1 cellular context compared by ENCODE assay signal in the genomic region with DNA sequence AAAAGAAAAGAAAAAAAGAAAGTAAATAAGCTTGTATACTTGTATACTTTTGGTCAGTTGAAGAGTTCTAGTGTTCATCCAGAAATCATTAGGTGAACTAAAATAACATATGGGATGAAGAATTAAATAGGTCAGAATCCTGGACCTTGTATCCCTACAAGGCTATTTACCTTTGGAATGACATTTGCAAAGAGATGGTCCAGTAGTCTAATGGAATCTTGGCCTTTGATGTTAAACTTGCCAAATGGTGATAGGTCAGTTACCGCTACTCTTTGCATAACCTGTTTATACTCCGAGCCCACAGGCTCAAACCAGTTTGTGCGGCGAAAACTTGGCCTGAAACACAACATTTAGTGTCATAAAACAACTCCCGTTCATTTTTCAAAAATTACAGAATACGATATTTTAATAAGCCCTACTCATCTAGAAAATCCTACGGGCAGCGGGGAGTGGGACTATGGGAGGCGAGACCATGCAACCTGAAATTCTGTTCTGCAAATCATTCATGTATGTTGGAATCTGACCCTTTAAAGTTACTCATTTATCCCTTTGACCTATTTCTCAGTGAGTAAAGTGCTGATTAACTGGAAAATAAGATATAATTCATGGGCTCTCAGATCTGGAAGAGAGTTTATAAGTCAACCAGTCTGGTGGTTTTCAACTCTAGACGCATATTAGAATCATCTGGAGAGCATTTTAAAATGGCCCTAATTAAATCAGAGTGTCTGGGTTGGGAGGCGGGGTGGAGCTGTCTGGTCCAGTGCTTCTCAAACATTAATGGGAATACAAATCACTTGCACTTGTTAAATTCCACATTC.
TF ChIP-seq lines count a peak whose summit lies in the region.

No MANE protein-coding gene starts in this region.

TF ChIP-seq in HepG2, 621 proteins besides CTCF, POLR2A, EP300 and RAD21 (continued from another document and continues in another):
- TF ChIP-seq, protein P1, sequence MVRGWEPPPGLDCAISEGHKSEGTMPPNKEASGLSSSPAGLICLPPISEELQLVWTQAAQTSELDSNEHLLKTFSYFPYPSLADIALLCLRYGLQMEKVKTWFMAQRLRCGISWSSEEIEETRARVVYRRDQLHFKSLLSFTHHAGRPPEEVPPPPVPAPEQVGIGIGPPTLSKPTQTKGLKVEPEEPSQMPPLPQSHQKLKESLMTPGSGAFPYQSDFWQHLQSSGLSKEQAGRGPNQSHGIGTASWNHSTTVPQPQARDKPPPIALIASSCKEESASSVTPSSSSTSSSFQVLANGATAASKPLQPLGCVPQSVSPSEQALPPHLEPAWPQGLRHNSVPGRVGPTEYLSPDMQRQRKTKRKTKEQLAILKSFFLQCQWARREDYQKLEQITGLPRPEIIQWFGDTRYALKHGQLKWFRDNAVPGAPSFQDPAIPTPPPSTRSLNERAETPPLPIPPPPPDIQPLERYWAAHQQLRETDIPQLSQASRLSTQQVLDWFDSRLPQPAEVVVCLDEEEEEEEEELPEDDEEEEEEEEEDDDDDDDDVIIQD (CRISPR knock-in tag; IDR thresholded peaks at IDR 0.05; ENCODE audit: low read depth) = peak; percentile 60; the same call in 1 of the 2 replicates
- TF ChIP-seq PHB2 (IDR thresholded peaks at IDR 0.05; ENCODE audit: partially characterized antibody) (no peak), ZFAT (CRISPR knock-in tag; conservative IDR thresholded peaks at IDR 0.05) (no peak), GATAD2A (CRISPR knock-in tag; IDR thresholded peaks at IDR 0.05) (peak; percentile 54), NCOA1 (CRISPR knock-in tag; IDR thresholded peaks at IDR 0.05) (no peak), TEAD2 (CRISPR knock-in tag; IDR thresholded peaks at IDR 0.05) (no peak), ISX (CRISPR knock-in tag; conservative IDR thresholded peaks at IDR 0.05) (no peak), ZFP90 (CRISPR knock-in tag; IDR thresholded peaks at IDR 0.05; ENCODE audit: borderline replicate concordance) (no peak), KAT7 (CRISPR knock-in tag; IDR thresholded peaks at IDR 0.05; ENCODE audit: borderline replicate concordance) (no peak), ZNF782 (CRISPR knock-in tag; IDR thresholded peaks at IDR 0.05; ENCODE audit: borderline replicate concordance) (no peak), KDM5B (CRISPR knock-in tag; IDR thresholded peaks at IDR 0.05; ENCODE audit: borderline replicate concordance) (no peak), ZNF30 (CRISPR knock-in tag; IDR thresholded peaks at IDR 0.05) (no peak), ZNF431 (CRISPR knock-in tag; IDR thresholded peaks at IDR 0.05; ENCODE audit: borderline replicate concordance, low read depth) (no peak), SSRP1 (CRISPR knock-in tag; IDR thresholded peaks at IDR 0.05) (no peak), SNRNP70 (IDR thresholded peaks at IDR 0.05; ENCODE audit: low read depth, low read length) (no peak), ELF3 (CRISPR knock-in tag; IDR thresholded peaks at IDR 0.05) (peak; percentile 46; the same call in 1 of the 2 replicates), HNRNPK (IDR thresholded peaks at IDR 0.05; ENCODE audit: low read depth, low read length, poor library complexity, severe bottlenecking) (no peak), ZNF883 (CRISPR knock-in tag; IDR thresholded peaks at IDR 0.05; ENCODE audit: not compliant biosample characterization) (no peak), ZNF44 (CRISPR knock-in tag; IDR thresholded peaks at IDR 0.05) (no peak), CEBPB (IDR thresholded peaks at IDR 0.05; ENCODE audit: borderline replicate concordance, low read depth, low read length) (peak; percentile 62; the same call in 1 of the 2 replicates), ZNF251 (CRISPR knock-in tag; IDR thresholded peaks at IDR 0.05) (no peak), TP53 (CRISPR knock-in tag; conservative IDR thresholded peaks at IDR 0.05) (no peak), TAF15 (IDR thresholded peaks at IDR 0.05; ENCODE audit: low read depth, low read length, poor library complexity, severe bottlenecking) (no peak), NPAS2 (CRISPR knock-in tag; IDR thresholded peaks at IDR 0.05; ENCODE audit: borderline replicate concordance) (no peak), SOX5 (CRISPR knock-in tag; IDR thresholded peaks at IDR 0.05; ENCODE audit: borderline replicate concordance) (peak; percentile 62; the same call in 1 of the 2 replicates), GTF3A (CRISPR knock-in tag; conservative IDR thresholded peaks at IDR 0.05) (no peak), ZNF788 (CRISPR knock-in tag; IDR thresholded peaks at IDR 0.05; ENCODE audit: borderline replicate concordance) (no peak), TSC22D2 (CRISPR knock-in tag; IDR thresholded peaks at IDR 0.05; ENCODE audit: borderline replicate concordance) (no peak), ZNF496 (CRISPR knock-in tag; IDR thresholded peaks at IDR 0.05; ENCODE audit: insufficient replicate concordance) (no peak), ZSCAN30 (CRISPR knock-in tag; IDR thresholded peaks at IDR 0.05) (no peak), SRSF1 (optimal IDR thresholded peaks at IDR 0.05; ENCODE audit: low read depth, low read length) (no peak)
- TF ChIP-seq, protein P2, sequence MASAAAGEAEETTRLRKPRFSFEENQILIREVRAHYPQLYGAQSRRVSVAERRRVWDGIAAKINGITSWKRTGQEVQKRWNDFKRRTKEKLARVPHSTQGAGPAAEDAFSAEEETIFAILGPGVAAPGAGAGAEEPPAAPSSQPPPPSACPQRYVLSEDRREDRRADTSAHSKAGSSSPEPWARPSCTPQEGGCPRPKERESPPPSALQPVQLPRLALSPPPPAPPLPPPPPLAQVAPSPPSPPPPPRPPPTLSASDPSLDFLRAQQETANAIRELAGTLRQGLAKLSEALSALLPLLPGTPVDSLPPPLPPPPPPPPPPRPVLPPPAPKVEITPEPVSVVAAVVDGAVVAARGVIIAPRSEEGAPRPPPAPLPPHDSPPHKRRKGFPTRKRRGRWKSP (CRISPR knock-in tag; IDR thresholded peaks at IDR 0.05) = no peak
- TF ChIP-seq, protein P3, sequence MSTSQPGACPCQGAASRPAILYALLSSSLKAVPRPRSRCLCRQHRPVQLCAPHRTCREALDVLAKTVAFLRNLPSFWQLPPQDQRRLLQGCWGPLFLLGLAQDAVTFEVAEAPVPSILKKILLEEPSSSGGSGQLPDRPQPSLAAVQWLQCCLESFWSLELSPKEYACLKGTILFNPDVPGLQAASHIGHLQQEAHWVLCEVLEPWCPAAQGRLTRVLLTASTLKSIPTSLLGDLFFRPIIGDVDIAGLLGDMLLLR (CRISPR knock-in tag; IDR thresholded peaks at IDR 0.05) = no peak
- TF ChIP-seq, protein P4, sequence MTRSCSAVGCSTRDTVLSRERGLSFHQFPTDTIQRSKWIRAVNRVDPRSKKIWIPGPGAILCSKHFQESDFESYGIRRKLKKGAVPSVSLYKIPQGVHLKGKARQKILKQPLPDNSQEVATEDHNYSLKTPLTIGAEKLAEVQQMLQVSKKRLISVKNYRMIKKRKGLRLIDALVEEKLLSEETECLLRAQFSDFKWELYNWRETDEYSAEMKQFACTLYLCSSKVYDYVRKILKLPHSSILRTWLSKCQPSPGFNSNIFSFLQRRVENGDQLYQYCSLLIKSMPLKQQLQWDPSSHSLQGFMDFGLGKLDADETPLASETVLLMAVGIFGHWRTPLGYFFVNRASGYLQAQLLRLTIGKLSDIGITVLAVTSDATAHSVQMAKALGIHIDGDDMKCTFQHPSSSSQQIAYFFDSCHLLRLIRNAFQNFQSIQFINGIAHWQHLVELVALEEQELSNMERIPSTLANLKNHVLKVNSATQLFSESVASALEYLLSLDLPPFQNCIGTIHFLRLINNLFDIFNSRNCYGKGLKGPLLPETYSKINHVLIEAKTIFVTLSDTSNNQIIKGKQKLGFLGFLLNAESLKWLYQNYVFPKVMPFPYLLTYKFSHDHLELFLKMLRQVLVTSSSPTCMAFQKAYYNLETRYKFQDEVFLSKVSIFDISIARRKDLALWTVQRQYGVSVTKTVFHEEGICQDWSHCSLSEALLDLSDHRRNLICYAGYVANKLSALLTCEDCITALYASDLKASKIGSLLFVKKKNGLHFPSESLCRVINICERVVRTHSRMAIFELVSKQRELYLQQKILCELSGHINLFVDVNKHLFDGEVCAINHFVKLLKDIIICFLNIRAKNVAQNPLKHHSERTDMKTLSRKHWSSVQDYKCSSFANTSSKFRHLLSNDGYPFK (CRISPR knock-in tag; IDR thresholded peaks at IDR 0.05; ENCODE audit: borderline replicate concordance) = no peak
- TF ChIP-seq, protein P5, sequence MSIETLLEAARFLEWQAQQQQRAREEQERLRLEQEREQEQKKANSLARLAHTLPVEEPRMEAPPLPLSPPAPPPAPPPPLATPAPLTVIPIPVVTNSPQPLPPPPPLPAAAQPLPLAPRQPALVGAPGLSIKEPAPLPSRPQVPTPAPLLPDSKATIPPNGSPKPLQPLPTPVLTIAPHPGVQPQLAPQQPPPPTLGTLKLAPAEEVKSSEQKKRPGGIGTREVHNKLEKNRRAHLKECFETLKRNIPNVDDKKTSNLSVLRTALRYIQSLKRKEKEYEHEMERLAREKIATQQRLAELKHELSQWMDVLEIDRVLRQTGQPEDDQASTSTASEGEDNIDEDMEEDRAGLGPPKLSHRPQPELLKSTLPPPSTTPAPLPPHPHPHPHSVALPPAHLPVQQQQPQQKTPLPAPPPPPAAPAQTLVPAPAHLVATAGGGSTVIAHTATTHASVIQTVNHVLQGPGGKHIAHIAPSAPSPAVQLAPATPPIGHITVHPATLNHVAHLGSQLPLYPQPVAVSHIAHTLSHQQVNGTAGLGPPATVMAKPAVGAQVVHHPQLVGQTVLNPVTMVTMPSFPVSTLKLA (IDR thresholded peaks at IDR 0.05) = no peak
- TF ChIP-seq, protein P6, sequence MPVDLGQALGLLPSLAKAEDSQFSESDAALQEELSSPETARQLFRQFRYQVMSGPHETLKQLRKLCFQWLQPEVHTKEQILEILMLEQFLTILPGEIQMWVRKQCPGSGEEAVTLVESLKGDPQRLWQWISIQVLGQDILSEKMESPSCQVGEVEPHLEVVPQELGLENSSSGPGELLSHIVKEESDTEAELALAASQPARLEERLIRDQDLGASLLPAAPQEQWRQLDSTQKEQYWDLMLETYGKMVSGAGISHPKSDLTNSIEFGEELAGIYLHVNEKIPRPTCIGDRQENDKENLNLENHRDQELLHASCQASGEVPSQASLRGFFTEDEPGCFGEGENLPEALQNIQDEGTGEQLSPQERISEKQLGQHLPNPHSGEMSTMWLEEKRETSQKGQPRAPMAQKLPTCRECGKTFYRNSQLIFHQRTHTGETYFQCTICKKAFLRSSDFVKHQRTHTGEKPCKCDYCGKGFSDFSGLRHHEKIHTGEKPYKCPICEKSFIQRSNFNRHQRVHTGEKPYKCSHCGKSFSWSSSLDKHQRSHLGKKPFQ (CRISPR knock-in tag; IDR thresholded peaks at IDR 0.05; ENCODE audit: insufficient replicate concordance) = no peak
- TF ChIP-seq, protein P7, sequence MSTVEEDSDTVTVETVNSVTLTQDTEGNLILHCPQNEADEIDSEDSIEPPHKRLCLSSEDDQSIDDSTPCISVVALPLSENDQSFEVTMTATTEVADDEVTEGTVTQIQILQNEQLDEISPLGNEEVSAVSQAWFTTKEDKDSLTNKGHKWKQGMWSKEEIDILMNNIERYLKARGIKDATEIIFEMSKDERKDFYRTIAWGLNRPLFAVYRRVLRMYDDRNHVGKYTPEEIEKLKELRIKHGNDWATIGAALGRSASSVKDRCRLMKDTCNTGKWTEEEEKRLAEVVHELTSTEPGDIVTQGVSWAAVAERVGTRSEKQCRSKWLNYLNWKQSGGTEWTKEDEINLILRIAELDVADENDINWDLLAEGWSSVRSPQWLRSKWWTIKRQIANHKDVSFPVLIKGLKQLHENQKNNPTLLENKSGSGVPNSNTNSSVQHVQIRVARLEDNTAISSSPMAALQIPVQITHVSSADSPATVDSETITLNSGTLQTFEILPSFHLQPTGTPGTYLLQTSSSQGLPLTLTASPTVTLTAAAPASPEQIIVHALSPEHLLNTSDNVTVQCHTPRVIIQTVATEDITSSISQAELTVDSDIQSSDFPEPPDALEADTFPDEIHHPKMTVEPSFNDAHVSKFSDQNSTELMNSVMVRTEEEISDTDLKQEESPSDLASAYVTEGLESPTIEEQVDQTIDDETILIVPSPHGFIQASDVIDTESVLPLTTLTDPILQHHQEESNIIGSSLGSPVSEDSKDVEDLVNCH (CRISPR knock-in tag; IDR thresholded peaks at IDR 0.05) = no peak
- TF ChIP-seq, protein P8, sequence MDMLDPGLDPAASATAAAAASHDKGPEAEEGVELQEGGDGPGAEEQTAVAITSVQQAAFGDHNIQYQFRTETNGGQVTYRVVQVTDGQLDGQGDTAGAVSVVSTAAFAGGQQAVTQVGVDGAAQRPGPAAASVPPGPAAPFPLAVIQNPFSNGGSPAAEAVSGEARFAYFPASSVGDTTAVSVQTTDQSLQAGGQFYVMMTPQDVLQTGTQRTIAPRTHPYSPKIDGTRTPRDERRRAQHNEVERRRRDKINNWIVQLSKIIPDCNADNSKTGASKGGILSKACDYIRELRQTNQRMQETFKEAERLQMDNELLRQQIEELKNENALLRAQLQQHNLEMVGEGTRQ (IDR thresholded peaks at IDR 0.05; ENCODE audit: low read depth, low read length) = no peak
- TF ChIP-seq, protein P8 (CRISPR knock-in tag; IDR thresholded peaks at IDR 0.05; ENCODE audit: borderline replicate concordance) = no peak
- TF ChIP-seq, protein P9, sequence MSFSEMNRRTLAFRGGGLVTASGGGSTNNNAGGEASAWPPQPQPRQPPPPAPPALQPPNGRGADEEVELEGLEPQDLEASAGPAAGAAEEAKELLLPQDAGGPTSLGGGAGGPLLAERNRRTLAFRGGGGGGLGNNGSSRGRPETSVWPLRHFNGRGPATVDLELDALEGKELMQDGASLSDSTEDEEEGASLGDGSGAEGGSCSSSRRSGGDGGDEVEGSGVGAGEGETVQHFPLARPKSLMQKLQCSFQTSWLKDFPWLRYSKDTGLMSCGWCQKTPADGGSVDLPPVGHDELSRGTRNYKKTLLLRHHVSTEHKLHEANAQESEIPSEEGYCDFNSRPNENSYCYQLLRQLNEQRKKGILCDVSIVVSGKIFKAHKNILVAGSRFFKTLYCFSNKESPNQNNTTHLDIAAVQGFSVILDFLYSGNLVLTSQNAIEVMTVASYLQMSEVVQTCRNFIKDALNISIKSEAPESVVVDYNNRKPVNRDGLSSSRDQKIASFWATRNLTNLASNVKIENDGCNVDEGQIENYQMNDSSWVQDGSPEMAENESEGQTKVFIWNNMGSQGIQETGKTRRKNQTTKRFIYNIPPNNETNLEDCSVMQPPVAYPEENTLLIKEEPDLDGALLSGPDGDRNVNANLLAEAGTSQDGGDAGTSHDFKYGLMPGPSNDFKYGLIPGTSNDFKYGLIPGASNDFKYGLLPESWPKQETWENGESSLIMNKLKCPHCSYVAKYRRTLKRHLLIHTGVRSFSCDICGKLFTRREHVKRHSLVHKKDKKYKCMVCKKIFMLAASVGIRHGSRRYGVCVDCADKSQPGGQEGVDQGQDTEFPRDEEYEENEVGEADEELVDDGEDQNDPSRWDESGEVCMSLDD (CRISPR knock-in tag; IDR thresholded peaks at IDR 0.05; ENCODE audit: borderline replicate concordance) = no peak
- TF ChIP-seq, protein P10, sequence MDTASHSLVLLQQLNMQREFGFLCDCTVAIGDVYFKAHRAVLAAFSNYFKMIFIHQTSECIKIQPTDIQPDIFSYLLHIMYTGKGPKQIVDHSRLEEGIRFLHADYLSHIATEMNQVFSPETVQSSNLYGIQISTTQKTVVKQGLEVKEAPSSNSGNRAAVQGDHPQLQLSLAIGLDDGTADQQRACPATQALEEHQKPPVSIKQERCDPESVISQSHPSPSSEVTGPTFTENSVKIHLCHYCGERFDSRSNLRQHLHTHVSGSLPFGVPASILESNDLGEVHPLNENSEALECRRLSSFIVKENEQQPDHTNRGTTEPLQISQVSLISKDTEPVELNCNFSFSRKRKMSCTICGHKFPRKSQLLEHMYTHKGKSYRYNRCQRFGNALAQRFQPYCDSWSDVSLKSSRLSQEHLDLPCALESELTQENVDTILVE (CRISPR knock-in tag; IDR thresholded peaks at IDR 0.05) = no peak
